In genomic region chr3:15815696-15816095, GRCh38 we compare ENCODE assay signal across 1 cellular context.
TF ChIP-seq lines count a peak whose summit lies in the region.

No MANE protein-coding gene starts in this region.

TF ChIP-seq in HCT116, 20 proteins besides CTCF, POLR2A, EP300 and RAD21 (continued from another document):
- no peak for TF ChIP-seq REST (IDR thresholded peaks at IDR 0.05; ENCODE audit: low read depth)
- no peak for TF ChIP-seq YY1 (IDR thresholded peaks at IDR 0.05; ENCODE audit: extremely low read depth, insufficient replicate concordance, low read depth, low read length)
- TF ChIP-seq CEBPB (IDR thresholded peaks at IDR 0.05; ENCODE audit: low read depth): no peak
- TF ChIP-seq EGR1 (IDR thresholded peaks at IDR 0.05; ENCODE audit: low read depth): no peak
- no peak for TF ChIP-seq ZBTB33 (IDR thresholded peaks at IDR 0.05; ENCODE audit: extremely low read depth, insufficient replicate concordance, low read length)
- no peak for TF ChIP-seq ZNF274 (IDR thresholded peaks at IDR 0.05; ENCODE audit: low read depth, low read length)
- no peak for TF ChIP-seq POLR2AphosphoS5 (IDR thresholded peaks at IDR 0.05; ENCODE audit: low read depth, low read length)
- TF ChIP-seq EZH2 (IDR thresholded peaks at IDR 0.05): no peak
- no peak for TF ChIP-seq SP1 (IDR thresholded peaks at IDR 0.05; ENCODE audit: low read depth)
